7 cellular contexts compared by ENCODE assay signal in the genomic region with DNA sequence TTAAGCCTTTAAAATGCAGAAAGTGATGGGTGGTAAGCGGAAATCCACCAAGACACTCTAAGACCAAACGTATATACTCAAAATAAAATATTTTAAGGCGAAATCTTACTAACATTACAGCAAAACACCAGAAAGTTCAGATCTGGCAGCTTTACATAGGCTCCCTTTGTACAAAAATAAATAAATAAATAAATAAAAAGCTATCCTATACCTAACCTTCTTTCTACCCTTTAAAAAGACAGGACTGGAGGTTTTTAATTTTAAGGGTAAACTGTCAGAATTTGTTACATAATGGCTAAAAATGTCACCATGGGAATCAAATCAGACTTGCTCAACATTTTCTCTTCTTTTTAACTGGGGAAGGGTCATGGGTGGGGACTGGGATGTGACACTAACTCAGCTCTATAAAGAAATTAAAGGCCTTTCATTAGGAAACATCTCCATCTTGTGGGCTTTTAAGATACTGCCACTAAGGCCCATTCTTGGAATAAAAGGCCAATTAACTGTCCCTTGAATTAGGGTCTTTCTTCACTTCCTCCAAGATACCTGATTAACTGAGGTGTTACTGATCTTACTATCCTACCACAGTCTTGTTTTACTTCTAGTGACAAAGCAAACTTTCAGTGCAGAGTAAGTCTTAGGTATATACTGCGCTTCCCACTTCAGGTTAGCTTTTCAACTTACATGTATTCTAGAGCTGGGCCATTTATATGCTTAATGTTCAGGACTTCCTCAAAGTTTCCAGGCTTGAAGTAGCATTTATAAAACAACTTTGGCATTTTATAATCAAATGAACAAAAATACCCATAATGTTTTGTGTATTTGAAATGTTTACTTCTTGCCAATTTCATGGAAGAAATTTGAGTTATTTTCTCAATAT. TPM values are rescaled to one million over a fixed set of nuclear protein-coding genes. Genes with fewer than 3 reads are reported as not detected.
DNase-seq lines count a peak whose midpoint lies in the region; ATAC-seq and TF ChIP-seq lines count a peak whose summit lies in the region.

No MANE protein-coding gene starts in this region.

- ATAC-seq in HG03159 (IDR thresholded peaks at IDR 0.05; ENCODE audit: unreplicated experiment): no peak

- H3K9ac ChIP-seq in smooth muscle cell (ENCODE audit: low read depth): no peak overlapping the region

- H3K4me3 ChIP-seq in left ventricle myocardium inferior: no peak overlapping the region
- no peak overlapping the region for H3K4me3 ChIP-seq in smooth muscle cell

- H3K27me3 ChIP-seq in left ventricle myocardium inferior (ENCODE audit: low read depth) (no peaks in the 10 kb centered on the region), smooth muscle cell (ENCODE audit: low read depth) (no peaks in the 10 kb centered on the region)

- H3K27me3 Mint-ChIP-seq in activated naive CD8-positive, alpha-beta T cell: no peaks in the 10 kb centered on the region

- peak overlapping the region; percentile 52 for H3K27ac Mint-ChIP-seq in activated naive CD8-positive, alpha-beta T cell

- H3K27ac ChIP-seq in left ventricle myocardium inferior (replicated peaks) (peak overlapping the region; percentile 21), smooth muscle cell (ENCODE audit: low read depth) (peak overlapping the region; percentile 12)

- peaks cover 100% of the 10 kb centered on the region for H4K20me1 ChIP-seq in smooth muscle cell (ENCODE audit: low read depth)

- H3K4me3 Mint-ChIP-seq in activated naive CD8-positive, alpha-beta T cell: peak overlapping the region; percentile 54

- in situ Hi-C loops in KBM-7 (cut with MboI; ENCODE audit: low pct_unique_long_range_greater_than_20kb, low sequenced_read_pairs): no loop called here

- H2AFZ ChIP-seq in smooth muscle cell (ENCODE audit: low read depth): no peak overlapping the region

- peaks cover 92% of the 10 kb centered on the region for H3K79me2 ChIP-seq in smooth muscle cell (ENCODE audit: low read depth)

- no peak overlapping the region for H3K4me2 ChIP-seq in smooth muscle cell

- TF ChIP-seq CTCF in left ventricle myocardium inferior (IDR thresholded peaks at IDR 0.05; ENCODE audit: borderline replicate concordance) (peak; percentile 74), smooth muscle cell (IDR thresholded peaks at IDR 0.05; ENCODE audit: borderline replicate concordance, insufficient read depth, poor library complexity, severe bottlenecking) (peak; percentile 51)

- H3K36me3 ChIP-seq in left ventricle myocardium inferior: peaks cover 28% of the 10 kb centered on the region
- H3K36me3 ChIP-seq in smooth muscle cell (ENCODE audit: low read depth): peaks cover 26% of the 10 kb centered on the region

- H3K4me1 Mint-ChIP-seq in activated naive CD8-positive, alpha-beta T cell (ENCODE audit: low read depth): peaks cover 92% of the 10 kb centered on the region

- no peaks in the 10 kb centered on the region for H3K9me3 ChIP-seq in left ventricle myocardium inferior (replicated peaks)
- no peaks in the 10 kb centered on the region for H3K9me3 ChIP-seq in smooth muscle cell (replicated peaks; ENCODE audit: low read depth)

- peaks cover 96% of the 10 kb centered on the region for H3K4me1 ChIP-seq in left ventricle myocardium inferior
- peaks cover 12% of the 10 kb centered on the region for H3K4me1 ChIP-seq in smooth muscle cell (ENCODE audit: low read depth)

- intact Hi-C loops in left ventricle myocardium inferior (cut with micrococcal nuclease): no loop called here

- H3K9me3 Mint-ChIP-seq in activated naive CD8-positive, alpha-beta T cell (ENCODE audit: low read depth): no peaks in the 10 kb centered on the region

- H3F3A ChIP-seq in smooth muscle cell (ENCODE audit: low read depth): peaks cover 5% of the 10 kb centered on the region

- WGBS in smooth muscle cell (ENCODE audit: low lambda C conversion rate): 94% methylated on average over 4 of the region's 4 CpGs

- DNase-seq in GM03348 (ENCODE audit: low spot score) (peak; percentile 35), KBM-7 (peak; percentile 66), left ventricle myocardium inferior (no peak), smooth muscle cell (lab: John Stamatoyannopoulos, UW; ENCODE audit: unreplicated experiment) (no peak)
- DNase-seq in stimulated activated naive CD4-positive, alpha-beta T cell treated with Interleukin-2 at 50 U/mL for 16 hours (lab: John Stamatoyannopoulos, UW): no peak

- H3K36me3 Mint-ChIP-seq in activated naive CD8-positive, alpha-beta T cell: peaks cover 7% of the 10 kb centered on the region

RNA-seq across cellular contexts. Expression of a gene that starts 13.3 kb away (rescaled TPM):
- 93.0 TPM for total RNA-seq in left ventricle myocardium inferior
- total RNA-seq in smooth muscle cell: 58.7 and 59.2 TPM in 2 replicates
- 162 and 207 TPM in 2 replicates for polyA plus RNA-seq in smooth muscle cell

Comparison
In these comparisons a context has a peak if more than half of its experiments do, and no peak if none do; other contexts are left out.
1. DNase-seq: peak in GM03348 (single experiment) and KBM-7 (single experiment); none in left ventricle myocardium inferior (single experiment), smooth muscle cell (single experiment) and stimulated activated naive CD4-positive, alpha-beta T cell treated with Interleukin-2 at 50 U/mL for 16 hours (single experiment).